In the genomic region with DNA sequence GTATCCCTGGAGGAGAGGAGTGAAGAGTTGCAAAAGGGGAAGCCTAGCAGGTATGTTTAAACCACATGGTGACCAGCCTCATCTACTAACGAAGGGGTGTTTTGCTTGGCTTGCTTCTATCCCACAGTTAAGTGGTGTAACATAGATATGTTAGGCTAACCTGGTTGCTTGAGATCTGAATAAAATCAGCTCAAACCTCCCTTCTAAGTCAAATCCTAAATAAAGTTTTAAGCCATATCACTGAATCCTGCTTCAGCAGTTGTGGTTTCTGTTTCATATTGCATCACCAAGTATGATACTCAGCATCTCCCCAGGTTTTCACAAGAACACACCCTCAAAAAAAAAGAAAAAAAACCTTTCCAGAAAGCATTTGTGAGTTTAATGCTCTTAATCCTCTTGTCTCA, we compare ENCODE assay signal across 14 cellular contexts.
DNase-seq lines count a peak whose midpoint lies in the region; ATAC-seq, FAIRE-seq and TF ChIP-seq lines count a peak whose summit lies in the region.
"Had no signal": no experiment of that assay in that cellular context is flagged by ENCODE, and none has a peak within 500 bp of the region (broad histone marks: within the 10 kb centered on the region; RNA-seq: fewer than 3 reads in every experiment).

No MANE protein-coding gene starts in this region.

- peak overlapping the region; percentile 13; the same call in 1 of the 2 replicates for H2AFZ ChIP-seq in KMS-11 (ENCODE audit: low read depth)
- H2AFZ ChIP-seq in smooth muscle cell (ENCODE audit: low read depth) = no peak overlapping the region

- no peak for DNase-seq in activated naive CD8-positive, alpha-beta T cell treated with anti-CD3 and anti-CD28 coated beads for 36 hours
- DNase-seq in activated naive CD8-positive, alpha-beta T cell treated with anti-CD3 and anti-CD28 coated beads, Interleukin-2, amount 50 U/mL, for 24 hours = no peak
- no peak for DNase-seq in coronary artery (ENCODE audit: low spot score)
- no peak for DNase-seq in smooth muscle cell (lab: John Stamatoyannopoulos, UW; ENCODE audit: unreplicated experiment)
- DNase-seq in activated CD8-positive, alpha-beta memory T cell treated with anti-CD3 and anti-CD28 coated beads, Interleukin-2, amount 10 ng/mL, durations not matched to agents 7 days and 5 days = no peak
- DNase-seq in T1000 (lab: John Stamatoyannopoulos, UW) = no peak
- no peak for DNase-seq in HTR-8/SVneo (ENCODE audit: insufficient read length, low spot score)
- DNase-seq: activated T-cell treated with anti-CD3 and anti-CD28 coated beads, Interleukin-2, amount 50 U/mL, for 1 hour; Karpas-422; kidney; thyroid gland; WERI-Rb-1 had no signal

- H3K27me3 Mint-ChIP-seq in activated naive CD8-positive, alpha-beta T cell treated with anti-CD3 and anti-CD28 coated beads for 36 hours = no peaks in the 10 kb centered on the region
- H3K27me3 Mint-ChIP-seq in activated naive CD8-positive, alpha-beta T cell treated with anti-CD3 and anti-CD28 coated beads, Interleukin-2, amount 50 U/mL, for 24 hours = no peaks in the 10 kb centered on the region
- no peaks in the 10 kb centered on the region for H3K27me3 Mint-ChIP-seq in activated CD8-positive, alpha-beta memory T cell treated with anti-CD3 and anti-CD28 coated beads, Interleukin-2, amount 10 ng/mL, durations not matched to agents 7 days and 5 days
- H3K27me3 Mint-ChIP-seq: central memory CD8-positive, alpha-beta T cell had no signal

- peak overlapping the region; percentile 65; the same call in 1 of the 2 replicates for H3K9ac ChIP-seq in KMS-11
- no peak overlapping the region for H3K9ac ChIP-seq in smooth muscle cell (ENCODE audit: low read depth)

- peak overlapping the region; percentile 40 for H3K27ac Mint-ChIP-seq in activated naive CD8-positive, alpha-beta T cell treated with anti-CD3 and anti-CD28 coated beads for 36 hours
- no peak overlapping the region for H3K27ac Mint-ChIP-seq in activated naive CD8-positive, alpha-beta T cell treated with anti-CD3 and anti-CD28 coated beads, Interleukin-2, amount 50 U/mL, for 24 hours
- H3K27ac Mint-ChIP-seq in activated CD8-positive, alpha-beta memory T cell treated with anti-CD3 and anti-CD28 coated beads, Interleukin-2, amount 10 ng/mL, durations not matched to agents 7 days and 5 days = no peak overlapping the region

- no peaks in the 10 kb centered on the region for H3K9me3 ChIP-seq in smooth muscle cell (replicated peaks; ENCODE audit: low read depth)
- H3K9me3 ChIP-seq: thyroid gland had no signal

- peak overlapping the region; percentile 87 for H3K4me2 ChIP-seq in KMS-11
- H3K4me2 ChIP-seq in smooth muscle cell = peak overlapping the region; percentile 5

- H3K79me2 ChIP-seq in KMS-11 (ENCODE audit: insufficient read depth, low read depth) (no peaks in the 10 kb centered on the region), smooth muscle cell (ENCODE audit: low read depth) (peaks cover 38% of the 10 kb centered on the region)

- 60% methylated on average over 1 of the region's 1 CpG for whole genome bisulfite sequencing in smooth muscle cell (ENCODE audit: low lambda C conversion rate)

- peaks cover 13% of the 10 kb centered on the region for H3K4me1 Mint-ChIP-seq in activated naive CD8-positive, alpha-beta T cell treated with anti-CD3 and anti-CD28 coated beads for 36 hours
- H3K4me1 Mint-ChIP-seq in activated naive CD8-positive, alpha-beta T cell treated with anti-CD3 and anti-CD28 coated beads, Interleukin-2, amount 50 U/mL, for 24 hours = no peaks in the 10 kb centered on the region
- H3K4me1 Mint-ChIP-seq in activated CD8-positive, alpha-beta memory T cell treated with anti-CD3 and anti-CD28 coated beads, Interleukin-2, amount 10 ng/mL, durations not matched to agents 7 days and 5 days = peaks cover 2% of the 10 kb centered on the region
- H3K4me1 Mint-ChIP-seq: central memory CD8-positive, alpha-beta T cell had no signal

- H4K20me1 ChIP-seq in KMS-11 (ENCODE audit: insufficient read depth) = no peaks in the 10 kb centered on the region
- H4K20me1 ChIP-seq in smooth muscle cell (ENCODE audit: low read depth) = peaks cover 17% of the 10 kb centered on the region

- no peak overlapping the region for H3K4me3 Mint-ChIP-seq in activated naive CD8-positive, alpha-beta T cell treated with anti-CD3 and anti-CD28 coated beads for 36 hours
- H3K4me3 Mint-ChIP-seq in activated naive CD8-positive, alpha-beta T cell treated with anti-CD3 and anti-CD28 coated beads, Interleukin-2, amount 50 U/mL, for 24 hours = no peak overlapping the region
- no peak overlapping the region for H3K4me3 Mint-ChIP-seq in activated CD8-positive, alpha-beta memory T cell treated with anti-CD3 and anti-CD28 coated beads, Interleukin-2, amount 10 ng/mL, durations not matched to agents 7 days and 5 days
- H3K4me3 Mint-ChIP-seq: central memory CD8-positive, alpha-beta T cell had no signal

- H3K4me3 ChIP-seq in KMS-11 (IDR thresholded peaks at IDR 0.05; ENCODE audit: insufficient read depth, low read depth, low read length) (peak overlapping the region; percentile 36), coronary artery (peak overlapping the region; percentile 19), smooth muscle cell (no peak overlapping the region)
- H3K4me3 ChIP-seq: thyroid gland had no signal

- H3K9me3 Mint-ChIP-seq in activated naive CD8-positive, alpha-beta T cell treated with anti-CD3 and anti-CD28 coated beads for 36 hours = peaks cover 4% of the 10 kb centered on the region
- peaks cover 4% of the 10 kb centered on the region for H3K9me3 Mint-ChIP-seq in activated naive CD8-positive, alpha-beta T cell treated with anti-CD3 and anti-CD28 coated beads, Interleukin-2, amount 50 U/mL, for 24 hours
- H3K9me3 Mint-ChIP-seq in activated CD8-positive, alpha-beta memory T cell treated with anti-CD3 and anti-CD28 coated beads, Interleukin-2, amount 10 ng/mL, durations not matched to agents 7 days and 5 days (ENCODE audit: low read depth) = peaks cover 7% of the 10 kb centered on the region

- H3K27ac ChIP-seq in KMS-11 (peak overlapping the region; percentile 92), coronary artery (peak overlapping the region in 1 of 2 donors; percentile 20), smooth muscle cell (ENCODE audit: low read depth) (peak overlapping the region; percentile 63)
- H3K27ac ChIP-seq: thyroid gland, WERI-Rb-1 had no signal

- H3K4me1 ChIP-seq in KMS-11 (ENCODE audit: low read depth, poor library complexity, severe bottlenecking) (peaks cover 71% of the 10 kb centered on the region), smooth muscle cell (ENCODE audit: low read depth) (peaks cover 13% of the 10 kb centered on the region)
- H3K4me1 ChIP-seq: thyroid gland had no signal

- CTCF ChIA-PET in activated CD8-positive, alpha-beta memory T cell treated with anti-CD3 and anti-CD28 coated beads, Interleukin-2, amount 10 ng/mL, durations not matched to agents 7 days and 5 days (lab: Charles Lee) = no interaction called here

- H3K27me3 ChIP-seq in KMS-11 (ENCODE audit: insufficient read depth, low read depth) (no peaks in the 10 kb centered on the region), smooth muscle cell (ENCODE audit: low read depth) (no peaks in the 10 kb centered on the region)
- H3K27me3 ChIP-seq: thyroid gland had no signal

- TF ChIP-seq CTCF in KMS-11 (conservative IDR thresholded peaks at IDR 0.05; ENCODE audit: low read depth, low read length) (no peak), coronary artery (IDR thresholded peaks at IDR 0.05) (no peak), smooth muscle cell (IDR thresholded peaks at IDR 0.05; ENCODE audit: borderline replicate concordance, insufficient read depth, poor library complexity, severe bottlenecking) (no peak)

- no peaks in the 10 kb centered on the region for H3K36me3 Mint-ChIP-seq in activated naive CD8-positive, alpha-beta T cell treated with anti-CD3 and anti-CD28 coated beads for 36 hours
- H3K36me3 Mint-ChIP-seq in activated naive CD8-positive, alpha-beta T cell treated with anti-CD3 and anti-CD28 coated beads, Interleukin-2, amount 50 U/mL, for 24 hours (ENCODE audit: low read depth) = no peaks in the 10 kb centered on the region
- H3K36me3 Mint-ChIP-seq in activated CD8-positive, alpha-beta memory T cell treated with anti-CD3 and anti-CD28 coated beads, Interleukin-2, amount 10 ng/mL, durations not matched to agents 7 days and 5 days = no peaks in the 10 kb centered on the region

- no peaks in the 10 kb centered on the region for H3F3A ChIP-seq in smooth muscle cell (ENCODE audit: low read depth)

- no peak for FAIRE-seq in HTR-8/SVneo (lab: Jason Lieb, UNC)
- FAIRE-seq: kidney had no signal

- H3K36me3 ChIP-seq in KMS-11 (ENCODE audit: insufficient read depth) = no peaks in the 10 kb centered on the region
- H3K36me3 ChIP-seq in smooth muscle cell (ENCODE audit: low read depth) = no peaks in the 10 kb centered on the region
- H3K36me3 ChIP-seq: thyroid gland, WERI-Rb-1 had no signal

- no peak for ATAC-seq in activated naive CD8-positive, alpha-beta T cell treated with anti-CD3 and anti-CD28 coated beads, Interleukin-2, amount 50 U/mL, for 24 hours
- no peak for ATAC-seq in activated CD8-positive, alpha-beta memory T cell treated with anti-CD3 and anti-CD28 coated beads, Interleukin-2, amount 10 ng/mL, durations not matched to agents 7 days and 5 days
